8 cellular contexts compared by ENCODE assay signal in genomic region chr2:70070557-70071268, GRCh38. TPM values are rescaled to one million over a fixed set of nuclear protein-coding genes. Genes with fewer than 3 reads are reported as not detected.
DNase-seq lines count a peak whose midpoint lies in the region; ATAC-seq, FAIRE-seq and TF ChIP-seq lines count a peak whose summit lies in the region.

No MANE protein-coding gene starts in this region.

- peak overlapping the region; percentile 21; the same call in 1 of the 2 replicates for H3K4me2 ChIP-seq in K562 (ENCODE audit: insufficient read depth, low read length)

- TF ChIP-seq RAD21 in K562 (CRISPR knock-in tag; conservative IDR thresholded peaks at IDR 0.05 in 1 of 2, IDR thresholded peaks at IDR 0.05 in 1 of 2): peak; percentile 91 to 94

- H3K27me3 ChIP-seq in K562 (ENCODE audit: control insufficient read depth in 2 of 2, insufficient read depth in 2 of 2, low read length in 2 of 2) (no peaks in the 10 kb centered on the region), right cardiac atrium (ENCODE audit: control insufficient read depth, insufficient read depth) (no peaks in the 10 kb centered on the region)

- H3K27ac ChIP-seq in K562 (ENCODE audit: extremely low read depth, low read depth, low read length) (peak overlapping the region; percentile 47; the same call in 1 of the 3 replicates), right cardiac atrium (ENCODE audit: low read length) (peak overlapping the region; percentile 68)

- POLR2A ChIA-PET in T-cell (lab: Charles Lee): interaction anchor here in 1 of 2 donors (0.6 to 1.0 kb wide), 4 partner anchors 15 to 1261 kb away, joined by 6 to 13 read pairs (median 10); partner anchors contain the start of genes MXD1 and ZNF638
- POLR2A ChIA-PET in K562 (lab: Yijun Ruan, JAX): interaction anchor here (0.6 to 2.7 kb wide), 13 partner anchors 9 to 156 kb away, joined by 3 to 12 read pairs (median 5); partner anchors contain the start of genes MXD1 and PCBP1

- peak; percentile 40 for DNase-seq in activated CD8-positive, alpha-beta memory T cell treated with anti-CD3 and anti-CD28 coated beads, Interleukin-2, amount 50 U/mL, for 1 hour (ENCODE audit: extremely low read depth)
- DNase-seq in activated CD8-positive, alpha-beta memory T cell treated with anti-CD3 and anti-CD28 coated beads, Interleukin-2, amount 50 U/mL, for 48 hours: no peak
- peak; percentile 93 for DNase-seq in NCI-H1694 treated with DMSO at 0.1 percent for 48 hours (lab: John Stamatoyannopoulos, UW)
- peak in 33 of 34 experiments; percentile 24 to 65 (median 48) for DNase-seq in T-cell
- peak; percentile 75 to 87 (median 81) for DNase-seq in K562 (ENCODE audit: extremely low read depth in 1 of 4, low spot score in 3 of 4)
- peak; percentile 40 to 69 (median 67) for DNase-seq in right cardiac atrium
- DNase-seq in renal cortical epithelial cell (ENCODE audit: low read depth): peak; percentile 86

- H3K9ac ChIP-seq in K562 (ENCODE audit: insufficient read depth in 1 of 2, low read depth in 2 of 2, low read length in 2 of 2): no peak overlapping the region; a peak in 1 of 4 replicates

- peak overlapping the region; percentile 79 for H2AFZ ChIP-seq in K562 (ENCODE audit: low read depth, low read length)

- no peaks in the 10 kb centered on the region for H3K27me3 Mint-ChIP-seq in T-cell

- ATAC-seq in HG02938 (IDR thresholded peaks at IDR 0.05; ENCODE audit: unreplicated experiment): peak; percentile 66
- peak; percentile 49 to 80 (median 78) for ATAC-seq in T-cell (replicated peaks in 1 of 4)
- peak; percentile 96 for ATAC-seq in K562
- peak; percentile 95 to 96 for ATAC-seq in right cardiac atrium

- 43% methylated on average over 10 of the region's 13 CpGs for WGBS in K562 (ENCODE audit: insufficient coverage, low coverage, missing lambda C conversion rate)
- 55% methylated on average over 13 of the region's 13 CpGs for WGBS in right cardiac atrium

- H3K27ac Mint-ChIP-seq in T-cell: peak overlapping the region; percentile 95 to 97

- peak; percentile 97 for FAIRE-seq in K562 (lab: Jason Lieb, UNC)

- no peaks in the 10 kb centered on the region for H3K79me2 ChIP-seq in K562 (ENCODE audit: control insufficient read depth, insufficient read depth, low read length)

- no peak for TF ChIP-seq POLR2A in K562 (conservative IDR thresholded peaks at IDR 0.05)

- peak overlapping the region; percentile 56 to 72 (median 71) for H3K4me3 Mint-ChIP-seq in T-cell

- in situ Hi-C loops in K562 (cut with MboI): loop anchor here (10.0 kb wide), 1 partner anchor 224 kb away; the partner anchor contains the start of gene SNRPG

- peaks cover 34% of the 10 kb centered on the region for H3K36me3 ChIP-seq in K562 (ENCODE audit: control insufficient read depth, insufficient read depth, low read length)

- H3K9me3 ChIP-seq in K562 (replicated peaks; ENCODE audit: control insufficient read depth, insufficient read depth, low read depth, low read length): no peaks in the 10 kb centered on the region
- no peaks in the 10 kb centered on the region for H3K9me3 ChIP-seq in right cardiac atrium (ENCODE audit: control insufficient read depth, low read length)

- H3K9me3 Mint-ChIP-seq in T-cell: no peaks in the 10 kb centered on the region

- H3K4me1 ChIP-seq in K562 (replicated peaks in 1 of 2; ENCODE audit: control insufficient read depth in 2 of 2, insufficient read depth in 2 of 2, low read length in 2 of 2): peaks cover 2 to 5% of the 10 kb centered on the region in 2 experiments; a peak in 3 of 5 replicates
- peaks cover 4% of the 10 kb centered on the region for H3K4me1 ChIP-seq in right cardiac atrium (ENCODE audit: control insufficient read depth, insufficient read depth, low read length)

- peak; percentile 88 to 95 (median 89) for TF ChIP-seq CTCF in K562 (IDR thresholded peaks at IDR 0.05 in 2 of 3, conservative IDR thresholded peaks at IDR 0.05 in 1 of 3; ENCODE audit: insufficient read depth in 2 of 3, low read depth in 1 of 3, low read length in 3 of 3)

- TF ChIP-seq EP300 in K562 (IDR thresholded peaks at IDR 0.05; ENCODE audit: low read length): no peak

- peaks cover 44 to 61% (median 59%) of the 10 kb centered on the region in 3 donors for H3K4me1 Mint-ChIP-seq in T-cell

- H3K4me3 ChIP-seq in K562 (no peak overlapping the region), right cardiac atrium (ENCODE audit: low read length) (no peak overlapping the region)

- intact Hi-C loops in K562 (cut with micrococcal nuclease): loop anchor here (2.0 to 10.0 kb wide), 4 partner anchors 60 to 346 kb away; partner anchors contain the start of gene MXD1
- intact Hi-C loops in right cardiac atrium (cut with DNase I): loop anchor here in 2 of 4 donors (2.0 to 5.0 kb wide), 2 partner anchors 153 to 158 kb away; partner anchors contain the start of gene MXD1 (in 1 of the 2)

- CTCF ChIA-PET in T-cell (lab: Charles Lee): interaction anchor here (0.6 to 2.8 kb wide), 26 partner anchors 9 to 634 kb away, joined by 3 to 51 read pairs (median 4); partner anchors contain the start of genes C2orf42 (in 1 of the 2), MXD1 (in 1 of the 2), NFU1 (in 1 of the 2) and PCBP1 (in 1 of the 2)
- CTCF ChIA-PET in K562 (lab: Yijun Ruan, JAX; ENCODE audit: low intra/inter-chr PET ratio): interaction anchor here (0.5 to 3.2 kb wide), 3 partner anchors 10 to 231 kb away, joined by 3 to 20 read pairs (median 6); partner anchors contain the start of gene FAM136A

- no peaks in the 10 kb centered on the region for H4K20me1 ChIP-seq in K562 (replicated peaks; ENCODE audit: control insufficient read depth, insufficient read depth, low read length)

- BruUV-seq in K562 (replicated peaks; lab: Mats Ljungman, UMichigan): no TSS peak

- peaks cover 28% of the 10 kb centered on the region for H3K36me3 Mint-ChIP-seq in T-cell

- H3K9me1 ChIP-seq in K562 (ENCODE audit: control insufficient read depth, insufficient read depth, low read length): no peaks in the 10 kb centered on the region

RNA-seq across cellular contexts. Expression of gene PCBP1, which starts 16.6 kb away (rescaled TPM):
- 100 to 1,000 TPM; 303 to 431 (median 386) TPM for total RNA-seq in T-cell
- 30.2 and 53.7 TPM in 2 replicates for total RNA-seq in K562 (2011; cell fraction: chromatin; rRNA removed; ENCODE audit: low replicate concordance)
- 60.7 and 63.0 TPM in 2 replicates for total RNA-seq in K562 (2011; cell fraction: nucleolus; rRNA removed)
- total RNA-seq in K562 (2011; cell fraction: nucleoplasm; rRNA removed): 58.0 and 69.2 TPM in 2 replicates
- 78.1 and 99.4 TPM in 2 replicates for total RNA-seq in K562 (2014; rRNA removed)
- 58.9 and 61.9 TPM in 2 replicates for total RNA-seq in K562 (2014; rRNA removed; fragmentation: Illumina TruSeq; extraction: Trizol)
- 72.5 and 76.0 TPM in 2 replicates for total RNA-seq in K562 (2015; rRNA removed; fragmentation: Illumina TruSeq; extraction: Trizol)
- total RNA-seq in K562 (2021): 407 and 420 TPM in 2 replicates
- 122 and 123 TPM in 2 replicates for polyA plus RNA-seq in K562 (2011; rRNA removed)
- polyA plus RNA-seq in K562 (2011; cell fraction: cytosol; rRNA removed): 131 and 249 TPM in 2 replicates
- polyA plus RNA-seq in K562 (2011; cell fraction: nucleus; rRNA removed): 78.5 and 114 TPM in 2 replicates
- 431 TPM in 2 replicates for polyA plus RNA-seq in K562 (2012)
- 347 and 391 TPM in 2 replicates for polyA plus RNA-seq in K562 (2014; fragmentation: Illumina TruSeq; extraction: Trizol)
- polyA plus RNA-seq in K562 (2014; fragmentation: Nextera tagmentation; extraction: Ambion mirVana): 10 to 100 TPM; 19.2 to 23.9 TPM
- polyA plus RNA-seq in K562 (2014; rRNA removed): 212 and 227 TPM in 2 replicates
- polyA minus RNA-seq in K562 (2011; rRNA and poly(A)+ RNA removed): 55.6 and 69.8 TPM in 2 replicates
- polyA minus RNA-seq in K562 (2011; cell fraction: cytosol; rRNA and poly(A)+ RNA removed): 92.3 and 95.3 TPM in 2 replicates
- 36.1 and 36.7 TPM in 2 replicates for polyA minus RNA-seq in K562 (2011; cell fraction: nucleus; rRNA and poly(A)+ RNA removed)
- total RNA-seq in right cardiac atrium: 100 to 1,000 TPM; 233 to 259 (median 239) TPM
- 280 TPM for polyA plus RNA-seq in right cardiac atrium
- total RNA-seq in renal cortical epithelial cell: 24.7 and 103 TPM in 2 replicates
